8 cellular contexts compared by ENCODE assay signal in genomic region chr1:84998642-84999280, GRCh38. TPM values are rescaled to one million over a fixed set of nuclear protein-coding genes. Genes with fewer than 3 reads are reported as not detected.
A peak's percentile ranks its signal among the peaks of the same experiment; 100 is the strongest.
DNase-seq lines count a peak whose midpoint lies in the region; ATAC-seq, FAIRE-seq and TF ChIP-seq lines count a peak whose summit lies in the region.

No MANE protein-coding gene starts in this region.

- no peaks in the 10 kb centered on the region for H3K36me3 ChIP-seq in testis (ENCODE audit: low read depth, missing control alignments)

- H3K27me3 Mint-ChIP-seq in immature natural killer cell (ENCODE audit: low read depth in 3 of 3) = peaks cover 17 to 23% (median 17%) of the 10 kb centered on the region in 3 donors
- peaks cover 90% of the 10 kb centered on the region for H3K27me3 Mint-ChIP-seq in progenitor cell of endocrine pancreas

- intact Hi-C loops in testis (cut with DNase I; ENCODE audit: low total_unique reads) = no loop called here

- H3K9me3 Mint-ChIP-seq in immature natural killer cell = peaks cover 0 to 4% (median 1%) of the 10 kb centered on the region in 6 donors
- no peaks in the 10 kb centered on the region for H3K9me3 Mint-ChIP-seq in progenitor cell of endocrine pancreas (ENCODE audit: low read depth)

- peak overlapping the region; percentile 15 to 77 (median 68) for H3K4me3 Mint-ChIP-seq in immature natural killer cell
- H3K4me3 Mint-ChIP-seq in progenitor cell of endocrine pancreas (ENCODE audit: low read depth) = no peak overlapping the region

- no peak for FAIRE-seq in HTR-8/SVneo (lab: Jason Lieb, UNC)

- no peaks in the 10 kb centered on the region for H3K27me3 ChIP-seq in testis

- peak; percentile 5 for DNase-seq in HTR-8/SVneo (ENCODE audit: insufficient read length, low spot score)
- peak; percentile 36 for DNase-seq in activated T-cell treated with anti-CD3 and anti-CD28 coated beads for 1 hour (ENCODE audit: low read depth)
- peak in 1 of 3 donors; percentile 36 for DNase-seq in immature natural killer cell
- DNase-seq in testis = peak; percentile 42
- no peak for DNase-seq in RPMI8226
- DNase-seq in progenitor cell of endocrine pancreas (ENCODE audit: low spot score, unreplicated experiment) = no peak

- peaks cover 12 to 23% of the 10 kb centered on the region in 2 donors for H3K4me1 Mint-ChIP-seq in immature natural killer cell
- H3K4me1 Mint-ChIP-seq in progenitor cell of endocrine pancreas (ENCODE audit: low read depth) = peaks cover 4% of the 10 kb centered on the region

- TF ChIP-seq POLR2A in testis (IDR thresholded peaks at IDR 0.05) = no peak

- H3K27ac Mint-ChIP-seq in immature natural killer cell (peak overlapping the region in 2 of 6 donors; percentile 61 to 66), progenitor cell of endocrine pancreas (no peak overlapping the region)

- H3K4me3 ChIP-seq in GM08714 (ENCODE audit: low read length) (peak overlapping the region; percentile 92; the same call in 1 of the 2 replicates), testis (peak overlapping the region in 1 of 2 donors; percentile 55)

- H3K36me3 Mint-ChIP-seq in immature natural killer cell = no peaks in the 10 kb centered on the region
- no peaks in the 10 kb centered on the region for H3K36me3 Mint-ChIP-seq in progenitor cell of endocrine pancreas (ENCODE audit: insufficient read depth)

- TF ChIP-seq CTCF in testis (IDR thresholded peaks at IDR 0.05) = no peak
- no peak for TF ChIP-seq CTCF in progenitor cell of endocrine pancreas (IDR thresholded peaks at IDR 0.05; ENCODE audit: unreplicated experiment)

- no peak overlapping the region for H3K27ac ChIP-seq in testis

- ATAC-seq in HG03045 (IDR thresholded peaks at IDR 0.05; ENCODE audit: unreplicated experiment) = no peak

- no peaks in the 10 kb centered on the region for H3K9me3 ChIP-seq in testis

- 24 to 34% methylated on average over 14 of the region's 14 CpGs for WGBS in testis, 2 donors

- peaks cover 10% of the 10 kb centered on the region for H3K4me1 ChIP-seq in testis

RNA-seq across cellular contexts. Expression of gene MCOLN2, which starts 1.8 kb away (rescaled TPM):
- 1 to 10 TPM; 1.4 to 3.8 (median 2.1) TPM for polyA plus RNA-seq in immature natural killer cell
- total RNA-seq in testis = 1 to 10 TPM; 2.5 to 3.2 TPM
- 6.3 TPM for polyA plus RNA-seq in testis (ENCODE audit: insufficient read depth, low read depth, low replicate concordance)
- total RNA-seq in progenitor cell of endocrine pancreas = 0.16 and 0.29 TPM in 2 replicates

RNA-seq across cellular contexts. Expression of gene MCOLN3, which starts 49.5 kb away (rescaled TPM):
- polyA plus RNA-seq in immature natural killer cell (not detected), testis (ENCODE audit: insufficient read depth, low read depth, low replicate concordance) (2.5 TPM)
- total RNA-seq in testis (1 to 10 TPM; 4.4 to 5.1 TPM), progenitor cell of endocrine pancreas (23.7 and 27.5 TPM in 2 replicates)

Comparison
In these comparisons a context has a peak if more than half of its experiments do, and no peak if none do; other contexts are left out.
1. DNase-seq: peak in HTR-8/SVneo (single experiment), activated T-cell treated with anti-CD3 and anti-CD28 coated beads for 1 hour (single experiment) and testis (single experiment); none in RPMI8226 (single experiment) and progenitor cell of endocrine pancreas (single experiment).